20 cellular contexts compared by ENCODE assay signal in the genomic region with DNA sequence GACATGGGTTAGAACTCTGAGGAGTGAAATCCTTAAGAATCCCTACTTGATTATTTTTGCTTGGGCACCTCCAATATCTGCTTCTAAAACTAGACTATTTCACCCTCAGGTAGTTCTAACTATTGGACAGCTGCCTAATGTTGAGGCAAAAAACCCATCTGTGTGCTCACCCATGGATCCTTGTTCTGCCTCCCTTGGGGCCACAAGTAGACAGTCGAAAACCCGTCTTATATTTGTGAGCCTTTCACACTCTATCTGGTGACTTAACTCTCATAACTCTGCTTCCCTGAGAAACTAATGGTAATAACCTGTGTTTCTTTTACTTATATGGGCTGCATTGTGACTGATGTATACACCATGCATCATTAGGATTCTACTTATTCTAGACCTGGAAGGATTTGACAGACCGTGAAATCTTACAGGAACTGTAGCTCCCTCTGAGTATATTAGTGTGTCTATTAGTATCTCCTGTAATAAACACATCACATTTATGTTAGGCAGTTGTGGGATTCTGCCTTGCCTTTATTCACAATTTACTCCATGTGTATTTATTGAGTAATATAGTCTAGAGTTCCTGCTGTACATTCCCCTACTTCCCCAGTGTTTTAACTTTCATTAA.
"Had no signal": no experiment of that assay in that cellular context is flagged by ENCODE, and none has a peak within 500 bp of the region (broad histone marks: within the 10 kb centered on the region; RNA-seq: fewer than 3 reads in every experiment).

No MANE protein-coding gene starts in this region.

- H3K4me2 ChIP-seq: SK-N-SH had no signal

- H3K27ac ChIP-seq: RWPE1 had no signal

- DNase-seq: KBM-7, MG63, NCI-H1092, NCI-H1105 treated with DMSO at 0.1 percent for 48 hours, NCI-H1436, NCI-H187, NCI-H2029 treated with DMSO at 0.1 percent for 48 hours, NCI-H226, NCI-H446, NCI-H510A, NCI-H524 treated with DMSO at 0.1 percent for 48 hours, NCI-H69, NCI-H774, PC-3, SHP77, SK-N-SH, SW 1271, T-cell had no signal

- H3K4me3 ChIP-seq: MG63 had no signal

- H3K27me3 ChIP-seq: MG63 had no signal

- H3K9me2 ChIP-seq: SK-N-SH had no signal

- H3K9ac ChIP-seq: SK-N-SH had no signal

- ATAC-seq: Panc1, PC-3, T-cell had no signal

- H3K36me3 ChIP-seq: MG63 had no signal

- H3K9me3 ChIP-seq: MG63, SK-N-SH had no signal
